1 cellular context compared by ENCODE assay signal in the genomic region with DNA sequence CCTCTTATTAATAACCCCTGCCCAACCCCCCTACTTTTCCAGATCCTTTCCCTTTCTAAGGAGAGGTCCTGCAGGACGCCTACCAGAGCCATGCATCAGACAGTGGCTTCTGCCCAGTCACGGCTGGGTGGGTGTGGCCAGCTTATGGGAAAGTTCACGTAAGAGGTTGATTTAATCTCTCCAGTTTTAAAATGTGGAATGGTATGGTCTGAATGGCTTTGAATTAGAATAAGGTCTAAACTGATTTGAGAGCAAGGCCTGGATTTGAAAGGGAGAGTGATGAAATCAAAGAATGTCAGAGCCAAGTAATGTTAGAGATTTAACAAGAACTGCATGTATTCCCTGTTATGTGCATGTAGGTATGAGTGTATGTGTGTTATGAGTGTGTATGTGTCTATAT.
TF ChIP-seq lines count a peak whose summit lies in the region.

No MANE protein-coding gene starts in this region.

TF ChIP-seq in A549, 52 proteins besides CTCF, POLR2A, EP300 and RAD21 (continued from another document):
- TF ChIP-seq, protein P1, sequence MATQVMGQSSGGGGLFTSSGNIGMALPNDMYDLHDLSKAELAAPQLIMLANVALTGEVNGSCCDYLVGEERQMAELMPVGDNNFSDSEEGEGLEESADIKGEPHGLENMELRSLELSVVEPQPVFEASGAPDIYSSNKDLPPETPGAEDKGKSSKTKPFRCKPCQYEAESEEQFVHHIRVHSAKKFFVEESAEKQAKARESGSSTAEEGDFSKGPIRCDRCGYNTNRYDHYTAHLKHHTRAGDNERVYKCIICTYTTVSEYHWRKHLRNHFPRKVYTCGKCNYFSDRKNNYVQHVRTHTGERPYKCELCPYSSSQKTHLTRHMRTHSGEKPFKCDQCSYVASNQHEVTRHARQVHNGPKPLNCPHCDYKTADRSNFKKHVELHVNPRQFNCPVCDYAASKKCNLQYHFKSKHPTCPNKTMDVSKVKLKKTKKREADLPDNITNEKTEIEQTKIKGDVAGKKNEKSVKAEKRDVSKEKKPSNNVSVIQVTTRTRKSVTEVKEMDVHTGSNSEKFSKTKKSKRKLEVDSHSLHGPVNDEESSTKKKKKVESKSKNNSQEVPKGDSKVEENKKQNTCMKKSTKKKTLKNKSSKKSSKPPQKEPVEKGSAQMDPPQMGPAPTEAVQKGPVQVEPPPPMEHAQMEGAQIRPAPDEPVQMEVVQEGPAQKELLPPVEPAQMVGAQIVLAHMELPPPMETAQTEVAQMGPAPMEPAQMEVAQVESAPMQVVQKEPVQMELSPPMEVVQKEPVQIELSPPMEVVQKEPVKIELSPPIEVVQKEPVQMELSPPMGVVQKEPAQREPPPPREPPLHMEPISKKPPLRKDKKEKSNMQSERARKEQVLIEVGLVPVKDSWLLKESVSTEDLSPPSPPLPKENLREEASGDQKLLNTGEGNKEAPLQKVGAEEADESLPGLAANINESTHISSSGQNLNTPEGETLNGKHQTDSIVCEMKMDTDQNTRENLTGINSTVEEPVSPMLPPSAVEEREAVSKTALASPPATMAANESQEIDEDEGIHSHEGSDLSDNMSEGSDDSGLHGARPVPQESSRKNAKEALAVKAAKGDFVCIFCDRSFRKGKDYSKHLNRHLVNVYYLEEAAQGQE (IDR thresholded peaks at IDR 0.05) = no peak
